14 cellular contexts compared by ENCODE assay signal in genomic region chr2:12487253-12488004, GRCh38.
DNase-seq lines count a peak whose midpoint lies in the region; ATAC-seq lines count a peak whose summit lies in the region.
"Had no signal": no experiment of that assay in that cellular context is flagged by ENCODE, and none has a peak within 500 bp of the region (broad histone marks: within the 10 kb centered on the region; RNA-seq: fewer than 3 reads in every experiment).

No MANE protein-coding gene starts in this region.

- POLR2A ChIA-PET in activated CD4-positive, alpha-beta T cell treated with anti-CD3 and anti-CD28 coated beads, Interleukin-2, amount 10 ng/mL, durations not matched to agents 7 days and 5 days (lab: Charles Lee) = no interaction called here
- POLR2A ChIA-PET in activated CD4-positive, alpha-beta memory T cell treated with anti-CD3 and anti-CD28 coated beads, Interleukin-2, amount 10 ng/mL, durations not matched to agents 7 days and 5 days (lab: Charles Lee) = interaction anchor here (0.7 to 6.1 kb wide), 15 partner anchors 11 to 478 kb away, joined by 3 to 94 read pairs (median 7); partner anchors contain the start of gene TRIB2

- no peaks in the 10 kb centered on the region for H3K27me3 Mint-ChIP-seq in activated CD4-positive, alpha-beta T cell treated with anti-CD3 and anti-CD28 coated beads, Interleukin-2, amount 10 ng/mL, durations not matched to agents 7 days and 5 days
- H3K27me3 Mint-ChIP-seq in activated CD4-positive, alpha-beta memory T cell treated with anti-CD3 and anti-CD28 coated beads, Interleukin-2, amount 10 ng/mL, durations not matched to agents 7 days and 5 days = no peaks in the 10 kb centered on the region
- H3K27me3 Mint-ChIP-seq in natural killer cell treated with Interleukin-12 subunit alpha and Interleukin-12 subunit beta and Interleukin-15 and Interleukin-18, amount 100 ng/mL, for 72 hours = no peaks in the 10 kb centered on the region

- CTCF ChIA-PET in activated CD4-positive, alpha-beta T cell treated with anti-CD3 and anti-CD28 coated beads, Interleukin-2, amount 10 ng/mL, durations not matched to agents 7 days and 5 days (lab: Charles Lee) = interaction anchor here (0.9 to 1.6 kb wide), 5 partner anchors 10 to 73 kb away, joined by 3 read pairs; no protein-coding TSS in a partner anchor
- CTCF ChIA-PET in activated CD4-positive, alpha-beta memory T cell treated with anti-CD3 and anti-CD28 coated beads, Interleukin-2, amount 10 ng/mL, durations not matched to agents 7 days and 5 days (lab: Charles Lee) = interaction anchor here (0.8 to 2.6 kb wide), 5 partner anchors 10 to 229 kb away, joined by 3 to 25 read pairs (median 6); partner anchors contain the start of gene TRIB2

- no peak overlapping the region for H3K4me3 Mint-ChIP-seq in activated CD4-positive, alpha-beta T cell treated with anti-CD3 and anti-CD28 coated beads, Interleukin-2, amount 10 ng/mL, durations not matched to agents 7 days and 5 days
- H3K4me3 Mint-ChIP-seq in activated CD4-positive, alpha-beta memory T cell treated with anti-CD3 and anti-CD28 coated beads, Interleukin-2, amount 10 ng/mL, durations not matched to agents 7 days and 5 days = no peak overlapping the region
- peak overlapping the region; percentile 68 for H3K4me3 Mint-ChIP-seq in natural killer cell treated with Interleukin-12 subunit alpha and Interleukin-12 subunit beta and Interleukin-15 and Interleukin-18, amount 100 ng/mL, for 72 hours
- H3K4me3 Mint-ChIP-seq: nephron progenitor cell had no signal

- peaks cover 33% of the 10 kb centered on the region for H3K36me3 Mint-ChIP-seq in activated CD4-positive, alpha-beta T cell treated with anti-CD3 and anti-CD28 coated beads, Interleukin-2, amount 10 ng/mL, durations not matched to agents 7 days and 5 days (ENCODE audit: low read depth)
- peaks cover 31% of the 10 kb centered on the region for H3K36me3 Mint-ChIP-seq in activated CD4-positive, alpha-beta memory T cell treated with anti-CD3 and anti-CD28 coated beads, Interleukin-2, amount 10 ng/mL, durations not matched to agents 7 days and 5 days (ENCODE audit: low read depth)
- peaks cover 6% of the 10 kb centered on the region for H3K36me3 Mint-ChIP-seq in natural killer cell treated with Interleukin-12 subunit alpha and Interleukin-12 subunit beta and Interleukin-15 and Interleukin-18, amount 100 ng/mL, for 72 hours

- peak overlapping the region; percentile 94 for H3K27ac Mint-ChIP-seq in activated CD4-positive, alpha-beta T cell treated with anti-CD3 and anti-CD28 coated beads, Interleukin-2, amount 10 ng/mL, durations not matched to agents 7 days and 5 days
- peak overlapping the region; percentile 84 for H3K27ac Mint-ChIP-seq in activated CD4-positive, alpha-beta memory T cell treated with anti-CD3 and anti-CD28 coated beads, Interleukin-2, amount 10 ng/mL, durations not matched to agents 7 days and 5 days
- H3K27ac Mint-ChIP-seq in natural killer cell treated with Interleukin-12 subunit alpha and Interleukin-12 subunit beta and Interleukin-15 and Interleukin-18, amount 100 ng/mL, for 72 hours = peak overlapping the region; percentile 79 to 80
- H3K27ac Mint-ChIP-seq: nephron progenitor cell had no signal

- DNase-seq in activated CD4-positive, alpha-beta T cell treated with anti-CD3 and anti-CD28 coated beads, Interleukin-2, amount 10 ng/mL, durations not matched to agents 7 days and 5 days = no peak
- no peak for DNase-seq in activated CD4-positive, alpha-beta T cell treated with anti-CD3 and anti-CD28 coated beads, Interleukin-2, amount 50 U/mL, for 1 hour
- DNase-seq in activated CD4-positive, alpha-beta memory T cell treated with anti-CD3 and anti-CD28 coated beads, Interleukin-2, amount 10 ng/mL, durations not matched to agents 7 days and 5 days = no peak
- DNase-seq in natural killer cell treated with Interleukin-12 subunit alpha and Interleukin-12 subunit beta and Interleukin-15 and Interleukin-18, amount 100 ng/mL, for 72 hours (ENCODE audit: low spot score) = no peak
- DNase-seq in NCI-H226 (no peak), midbrain (lab: John Stamatoyannopoulos, UW) (no peak), NCI-H1694 (lab: John Stamatoyannopoulos, UW) (no peak)
- DNase-seq: activated CD8-positive, alpha-beta memory T cell treated with anti-CD3 and anti-CD28 coated beads, Interleukin-2, amount 50 U/mL, for 48 hours; amniotic stem cell; gastrocnemius medialis; NCI-H187 treated with DMSO at 0.1 percent for 48 hours; NCI-H510A; nephron progenitor cell had no signal

- ATAC-seq in HG03095 (IDR thresholded peaks at IDR 0.05; ENCODE audit: unreplicated experiment) = peak; percentile 41
- no peak for ATAC-seq in natural killer cell treated with Interleukin-12 subunit alpha and Interleukin-12 subunit beta and Interleukin-15 and Interleukin-18, amount 100 ng/mL, for 72 hours
- ATAC-seq: gastrocnemius medialis had no signal

- H3K4me1 Mint-ChIP-seq in activated CD4-positive, alpha-beta T cell treated with anti-CD3 and anti-CD28 coated beads, Interleukin-2, amount 10 ng/mL, durations not matched to agents 7 days and 5 days = peaks cover 63% of the 10 kb centered on the region
- peaks cover 62% of the 10 kb centered on the region for H3K4me1 Mint-ChIP-seq in activated CD4-positive, alpha-beta memory T cell treated with anti-CD3 and anti-CD28 coated beads, Interleukin-2, amount 10 ng/mL, durations not matched to agents 7 days and 5 days
- peaks cover 29 to 37% of the 10 kb centered on the region in 2 donors for H3K4me1 Mint-ChIP-seq in natural killer cell treated with Interleukin-12 subunit alpha and Interleukin-12 subunit beta and Interleukin-15 and Interleukin-18, amount 100 ng/mL, for 72 hours (ENCODE audit: low read depth in 2 of 2)

- H3K9me3 Mint-ChIP-seq in activated CD4-positive, alpha-beta T cell treated with anti-CD3 and anti-CD28 coated beads, Interleukin-2, amount 10 ng/mL, durations not matched to agents 7 days and 5 days = peaks cover 27% of the 10 kb centered on the region
- peaks cover 4% of the 10 kb centered on the region for H3K9me3 Mint-ChIP-seq in activated CD4-positive, alpha-beta memory T cell treated with anti-CD3 and anti-CD28 coated beads, Interleukin-2, amount 10 ng/mL, durations not matched to agents 7 days and 5 days
- H3K9me3 Mint-ChIP-seq in natural killer cell treated with Interleukin-12 subunit alpha and Interleukin-12 subunit beta and Interleukin-15 and Interleukin-18, amount 100 ng/mL, for 72 hours = peaks cover 4% of the 10 kb centered on the region
